In genomic region chr6:83847179-83847578, GRCh38 we compare ENCODE assay signal across 15 cellular contexts. TPM values are rescaled to one million over a fixed set of nuclear protein-coding genes. Genes with fewer than 3 reads are reported as not detected.
DNase-seq lines count a peak whose midpoint lies in the region; ATAC-seq and TF ChIP-seq lines count a peak whose summit lies in the region.
"Had no signal": no experiment of that assay in that cellular context is flagged by ENCODE, and none has a peak within 500 bp of the region (broad histone marks: within the 10 kb centered on the region; RNA-seq: fewer than 3 reads in every experiment).

No MANE protein-coding gene starts in this region.

- no peak overlapping the region for H3K27ac ChIP-seq in heart left ventricle
- no peak overlapping the region for H3K27ac ChIP-seq in tibial nerve
- H3K27ac ChIP-seq: BLaER1 treated with 17β-estradiol and CSF1 and Interleukin-3, amounts not matched to agents 10 nM and 100 nM; gastroesophageal sphincter; stomach had no signal

- H3K4me3 ChIP-seq in heart left ventricle (no peak overlapping the region), tibial nerve (no peak overlapping the region)
- H3K4me3 ChIP-seq: BLaER1 treated with 17β-estradiol and CSF1 and Interleukin-3, amounts not matched to agents 10 nM and 100 nM; gastroesophageal sphincter; stomach had no signal

- intact Hi-C loops in heart left ventricle (cut with DNase I): no loop called here

- TF ChIP-seq CTCF in heart left ventricle (IDR thresholded peaks at IDR 0.05) (no peak), tibial nerve (IDR thresholded peaks at IDR 0.05) (no peak)

- H3K36me3 ChIP-seq in heart left ventricle (no peaks in the 10 kb centered on the region), tibial nerve (no peaks in the 10 kb centered on the region)
- H3K36me3 ChIP-seq: BLaER1 treated with 17β-estradiol and CSF1 and Interleukin-3, amounts not matched to agents 10 nM and 100 nM; gastroesophageal sphincter; stomach had no signal

- DNase-seq in heart left ventricle (no peak), islet precursor cell (no peak), tibial nerve (ENCODE audit: low spot score in 2 of 2) (no peak)
- DNase-seq in stimulated activated CD4-positive, alpha-beta T cell treated with anti-CD3 and anti-CD28 coated beads, Interleukin-12 subunit alpha, Interleukin-12 subunit beta, amount 100 ng/mL, for 4 hours: no peak
- DNase-seq: activated B cell treated with CpG ODN at 0.5 μM for 24 hours, stomach had no signal

- TF ChIP-seq POLR2A in GM18505 (IDR thresholded peaks at IDR 0.05; ENCODE audit: borderline replicate concordance, extremely low read depth, insufficient read depth, insufficient read length) (no peak), heart left ventricle (IDR thresholded peaks at IDR 0.05) (no peak), tibial nerve (IDR thresholded peaks at IDR 0.05) (no peak)

- no peak for TF ChIP-seq EP300 in tibial nerve (IDR thresholded peaks at IDR 0.05)

- ATAC-seq in GM18505 (IDR thresholded peaks at IDR 0.05; ENCODE audit: unreplicated experiment): peak; percentile 98
- peak; percentile 93 for ATAC-seq in GM19452 (IDR thresholded peaks at IDR 0.05; ENCODE audit: unreplicated experiment)
- peak; percentile 97 for ATAC-seq in HG02852 (IDR thresholded peaks at IDR 0.05; ENCODE audit: unreplicated experiment)
- peak; percentile 80 for ATAC-seq in HG03571 (IDR thresholded peaks at IDR 0.05; ENCODE audit: unreplicated experiment)
- ATAC-seq in heart left ventricle: no peak
- ATAC-seq: gastroesophageal sphincter had no signal

- H3K4me1 ChIP-seq in heart left ventricle: no peaks in the 10 kb centered on the region
- no peaks in the 10 kb centered on the region for H3K4me1 ChIP-seq in tibial nerve
- H3K4me1 ChIP-seq: BLaER1 treated with 17β-estradiol and CSF1 and Interleukin-3, amounts not matched to agents 10 nM and 100 nM; gastroesophageal sphincter; stomach had no signal

- H3K27me3 ChIP-seq in heart left ventricle (peaks cover 0 to 33% (median 8%) of the 10 kb centered on the region in 9 donors), tibial nerve (peaks cover 0 to 15% of the 10 kb centered on the region in 2 donors)
- H3K27me3 ChIP-seq: BLaER1 treated with 17β-estradiol and CSF1 and Interleukin-3, amounts not matched to agents 10 nM and 100 nM had no signal

- no peaks in the 10 kb centered on the region for H3K9me3 ChIP-seq in heart left ventricle
- no peaks in the 10 kb centered on the region for H3K9me3 ChIP-seq in tibial nerve
- H3K9me3 ChIP-seq: BLaER1 treated with 17β-estradiol and CSF1 and Interleukin-3, amounts not matched to agents 10 nM and 100 nM; gastroesophageal sphincter; stomach had no signal

RNA-seq across cellular contexts. Expression of gene RIPPLY2, which starts 6.0 kb away (rescaled TPM):
- total RNA-seq in heart left ventricle (not detected), tibial nerve (10 to 100 TPM in 1 of 4 donors, under 1 TPM in 1, not detected in 2; 0.21 to 16.7 TPM)
- polyA plus RNA-seq in heart left ventricle: not detected
- total RNA-seq: activated B cell treated with CpG ODN at 0.5 μM for 24 hours, liver, NCI-H460, osteoblast, stomach had no signal
- polyA plus RNA-seq: liver had no signal

RNA-seq across cellular contexts. Expression of gene CYB5R4, which starts 12.3 kb away (rescaled TPM):
- total RNA-seq in heart left ventricle (10 to 100 TPM in 7 of 9 donors, 1 to 10 TPM in 2; 4.6 to 29.0 (median 15.6) TPM), tibial nerve (10 to 100 TPM in 2 of 4 donors, 1 to 10 TPM in 2; 4.2 to 13.1 (median 8.3) TPM)
- 10 to 100 TPM in 1 of 2 donors, 1 to 10 TPM in 1; 1.3 to 16.3 TPM for polyA plus RNA-seq in heart left ventricle

Comparison
In these comparisons a context has a peak if more than half of its experiments do, and no peak if none do; other contexts are left out.
1. ATAC-seq: peak in GM18505 (single experiment), GM19452 (single experiment), HG02852 (single experiment) and HG03571 (single experiment); none in heart left ventricle (0 of 4).